In genomic region chr12:46370380-46370734, GRCh38 we compare ENCODE assay signal across 9 cellular contexts. TPM values are rescaled to one million over a fixed set of nuclear protein-coding genes. Genes with fewer than 3 reads are reported as not detected.
DNase-seq lines count a peak whose midpoint lies in the region; ATAC-seq and TF ChIP-seq lines count a peak whose summit lies in the region.
"Had no signal": no experiment of that assay in that cellular context is flagged by ENCODE, and none has a peak within 500 bp of the region (broad histone marks: within the 10 kb centered on the region; RNA-seq: fewer than 3 reads in every experiment).

No MANE protein-coding gene starts in this region.

- no peak overlapping the region for H3K9ac ChIP-seq in SU-DHL-6 (ENCODE audit: low read length)

- H3K4me3 ChIP-seq in GM12865 (ENCODE audit: low read depth, low read length) (peak overlapping the region; percentile 94), SU-DHL-6 (ENCODE audit: insufficient read depth, low read length, poor library complexity, severe bottlenecking) (no peak overlapping the region), fibroblast of pulmonary artery (replicated peaks; ENCODE audit: low read depth, low read length) (peak overlapping the region; percentile 88), sigmoid colon (peak overlapping the region; percentile 64 to 98 (median 90))

- H3K27ac ChIP-seq in SU-DHL-6 (ENCODE audit: low read depth, low read length) (no peak overlapping the region), sigmoid colon (peak overlapping the region; percentile 33 to 99 (median 96))

- H3K4me1 ChIP-seq in sigmoid colon, result peaks cover 0 to 64% (median 56%) of the 10 kb centered on the region in 4 donors

- H3K27me3 ChIP-seq in SU-DHL-6 (ENCODE audit: low read length) (no peaks in the 10 kb centered on the region), sigmoid colon (no peaks in the 10 kb centered on the region)

- TF ChIP-seq EP300 in sigmoid colon (IDR thresholded peaks at IDR 0.05), result no peak

- H2AFZ ChIP-seq in SU-DHL-6 (ENCODE audit: low read depth, low read length, severe bottlenecking), result no peak overlapping the region

- no peak for DNase-seq in GM12865 (ENCODE audit: low read depth)
- peak; percentile 38 for DNase-seq in fibroblast of pulmonary artery (ENCODE audit: low read depth)
- no peak for DNase-seq in sigmoid colon
- DNase-seq in iPS-NIHi11 (ENCODE audit: low spot score), result no peak
- no peak for DNase-seq in NCI-H2171 (lab: John Stamatoyannopoulos, UW)
- no peak for DNase-seq in GM10266 (ENCODE audit: extremely low spot score)
- DNase-seq: stimulated activated CD4-positive, alpha-beta T cell treated with anti-CD3 and anti-CD28 coated beads, Interleukin-4, amount 100 ng/mL, for 4 hours had no signal

- H3K9me2 ChIP-seq in SU-DHL-6 (replicated peaks; ENCODE audit: insufficient read depth, low read length), result no peaks in the 10 kb centered on the region

- WGBS in sigmoid colon, 2 donors, result 4 to 25% methylated on average over 2 of the region's 2 CpGs

- no peaks in the 10 kb centered on the region for H3K9me3 ChIP-seq in SU-DHL-6 (ENCODE audit: insufficient read depth, low read length)
- no peaks in the 10 kb centered on the region for H3K9me3 ChIP-seq in sigmoid colon

- H4K20me1 ChIP-seq in SU-DHL-6 (ENCODE audit: low read depth, low read length), result peaks cover 10% of the 10 kb centered on the region

- H3K36me3 ChIP-seq in SU-DHL-6 (ENCODE audit: low read length) (peaks cover 36% of the 10 kb centered on the region), sigmoid colon (peaks cover 23 to 58% (median 52%) of the 10 kb centered on the region in 4 donors)

- ATAC-seq in HG03095 (IDR thresholded peaks at IDR 0.05; ENCODE audit: unreplicated experiment), result no peak

- peak overlapping the region; percentile 95 for H3K4me2 ChIP-seq in SU-DHL-6 (ENCODE audit: low read depth, low read length, poor library complexity, severe bottlenecking)

- no peaks in the 10 kb centered on the region for H3K79me2 ChIP-seq in SU-DHL-6 (ENCODE audit: insufficient read depth, low read length)

- TF ChIP-seq CTCF in GM12865 (IDR thresholded peaks at IDR 0.05; ENCODE audit: insufficient read depth, low read depth, low read length, missing control alignments) (no peak), SU-DHL-6 (IDR thresholded peaks at IDR 0.05; ENCODE audit: insufficient read depth, low read length, poor library complexity, severe bottlenecking) (no peak), fibroblast of pulmonary artery (IDR thresholded peaks at IDR 0.05; ENCODE audit: low read length, missing control alignments) (no peak), sigmoid colon (IDR thresholded peaks at IDR 0.05) (no peak), GM10266 (IDR thresholded peaks at IDR 0.05; ENCODE audit: control insufficient read depth, insufficient read depth, low read depth, missing control alignments) (no peak)

- intact Hi-C loops in sigmoid colon (cut with DNase I), result loop anchor here (2.0 to 10.0 kb wide), 8 partner anchors 103 to 1146 kb away; partner anchors contain the start of gene SLC38A1

- TF ChIP-seq POLR2A in sigmoid colon (IDR thresholded peaks at IDR 0.05), result no peak

- H3F3A ChIP-seq in SU-DHL-6 (ENCODE audit: insufficient read depth), result peaks cover 9% of the 10 kb centered on the region

RNA-seq across cellular contexts. Expression of gene SLC38A2, which starts 2.2 kb away (rescaled TPM):
- total RNA-seq in sigmoid colon, result 100 to 1,000 TPM; 234 to 299 (median 263) TPM
- 10 to 100 TPM; 17.6 to 69.4 (median 19.2) TPM for polyA plus RNA-seq in sigmoid colon
